8 cellular contexts compared by ENCODE assay signal in the genomic region with DNA sequence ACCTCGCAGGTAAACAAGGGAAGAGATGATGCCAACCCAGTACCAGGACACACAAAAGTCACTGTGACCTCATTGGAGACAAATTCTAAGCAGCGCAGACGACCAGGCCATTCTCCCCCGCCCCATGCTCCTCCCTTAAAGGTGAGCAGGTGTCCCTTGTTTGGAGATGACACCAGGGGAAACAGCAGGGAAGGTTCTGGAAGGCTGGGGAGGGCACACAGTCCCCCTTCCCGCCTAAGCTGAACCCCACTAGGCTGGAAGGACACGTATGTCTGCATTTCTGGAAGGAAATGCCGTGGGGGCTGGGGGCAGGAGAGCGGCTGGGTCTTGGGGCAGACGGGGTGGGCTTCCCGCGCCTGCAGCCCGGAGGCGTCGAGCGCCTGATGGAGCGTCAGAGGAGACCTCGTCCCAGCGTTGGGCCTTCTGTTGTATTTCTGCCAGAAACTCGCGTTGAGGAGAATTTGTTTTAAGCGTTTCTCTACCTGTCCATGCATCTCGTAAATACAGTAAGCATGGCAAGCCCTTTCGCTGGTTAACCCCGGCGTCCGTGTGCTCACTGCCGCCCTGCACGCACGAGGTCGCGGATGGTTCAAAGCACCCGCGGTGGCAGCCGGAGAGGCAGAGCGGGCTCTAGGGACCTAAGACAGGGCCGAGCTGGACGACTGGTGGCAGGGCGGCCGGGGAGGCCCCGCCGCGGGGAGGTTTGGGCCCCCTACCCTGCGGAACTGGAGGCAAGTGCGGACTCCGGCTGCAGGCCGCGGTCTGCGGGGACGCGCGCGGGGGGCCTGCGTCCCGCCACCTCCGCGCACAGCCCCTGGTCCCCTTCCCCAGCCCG. TPM values are rescaled to one million over a fixed set of nuclear protein-coding genes. Genes with fewer than 3 reads are reported as not detected.
DNase-seq lines count a peak whose midpoint lies in the region; ATAC-seq and TF ChIP-seq lines count a peak whose summit lies in the region.

No MANE protein-coding gene starts in this region.

- no peaks in the 10 kb centered on the region for H3K9me3 ChIP-seq in skeletal muscle tissue (ENCODE audit: control insufficient read depth in 3 of 3, low read length in 3 of 3)

- H3K9ac ChIP-seq in skeletal muscle tissue (ENCODE audit: low read depth in 1 of 3, low read length in 3 of 3), result peak overlapping the region in 1 of 3 donors; percentile 50

- no peaks in the 10 kb centered on the region for H3K36me3 ChIP-seq in skeletal muscle tissue (ENCODE audit: control insufficient read depth in 3 of 3, insufficient read depth in 3 of 3, low read length in 3 of 3)

- peaks cover 79 to 86% (median 82%) of the 10 kb centered on the region in 3 donors for H3K27me3 ChIP-seq in skeletal muscle tissue (ENCODE audit: control insufficient read depth in 3 of 3, insufficient read depth in 3 of 3, low read length in 3 of 3)

- ATAC-seq in HG02852 (IDR thresholded peaks at IDR 0.05; ENCODE audit: unreplicated experiment), result peak; percentile 10
- peak; percentile 3 for ATAC-seq in activated CD8-positive, alpha-beta T cell treated with anti-CD3 and anti-CD28 coated beads for 36 hours
- ATAC-seq in GM18502 (IDR thresholded peaks at IDR 0.05; ENCODE audit: poor library complexity, unreplicated experiment), result no peak
- no peak for ATAC-seq in HG03460 (IDR thresholded peaks at IDR 0.05; ENCODE audit: unreplicated experiment)

- POLR2A ChIA-PET in activated CD8-positive, alpha-beta T cell treated with anti-CD3 and anti-CD28 coated beads for 36 hours (lab: Charles Lee), result no interaction called here

- CTCF ChIA-PET in activated CD8-positive, alpha-beta T cell treated with anti-CD3 and anti-CD28 coated beads for 36 hours (lab: Charles Lee), result no interaction called here

- no peaks in the 10 kb centered on the region for H3K9me3 Mint-ChIP-seq in activated CD8-positive, alpha-beta T cell treated with anti-CD3 and anti-CD28 coated beads for 36 hours

- peaks cover 56% of the 10 kb centered on the region for H3K27me3 Mint-ChIP-seq in activated CD8-positive, alpha-beta T cell treated with anti-CD3 and anti-CD28 coated beads for 36 hours

- no peaks in the 10 kb centered on the region for H3K36me3 Mint-ChIP-seq in activated CD8-positive, alpha-beta T cell treated with anti-CD3 and anti-CD28 coated beads for 36 hours (ENCODE audit: low read depth)

- H3K27ac ChIP-seq in skeletal muscle tissue (ENCODE audit: low read depth, low read length), result no peak overlapping the region

- H3K4me3 Mint-ChIP-seq in activated CD8-positive, alpha-beta T cell treated with anti-CD3 and anti-CD28 coated beads for 36 hours, result peak overlapping the region; percentile 57

- H3K4me3 ChIP-seq in skeletal muscle tissue (ENCODE audit: low read length in 3 of 3), result peak overlapping the region; percentile 62 to 65 (median 64)

- TF ChIP-seq CTCF in activated CD8-positive, alpha-beta T cell treated with anti-CD3 and anti-CD28 coated beads for 36 hours (IDR thresholded peaks at IDR 0.05), result no peak

- H3K4me1 ChIP-seq in skeletal muscle tissue (ENCODE audit: control insufficient read depth in 3 of 3, insufficient read depth in 3 of 3, low read length in 3 of 3), result peaks cover 33 to 39% (median 33%) of the 10 kb centered on the region in 3 donors

- peaks cover 16% of the 10 kb centered on the region for H3K4me1 Mint-ChIP-seq in activated CD8-positive, alpha-beta T cell treated with anti-CD3 and anti-CD28 coated beads for 36 hours (ENCODE audit: low read depth)

- no peak overlapping the region for H3K27ac Mint-ChIP-seq in activated CD8-positive, alpha-beta T cell treated with anti-CD3 and anti-CD28 coated beads for 36 hours

- intact Hi-C loops in activated CD8-positive, alpha-beta T cell treated with anti-CD3 and anti-CD28 coated beads for 36 hours (cut with micrococcal nuclease), result no loop called here

- DNase-seq in EH (ENCODE audit: low read depth) (peak; percentile 12), hepatic stellate cell (ENCODE audit: low spot score) (peak; percentile 48), NCI-H2029 (lab: John Stamatoyannopoulos, UW) (no peak)
- DNase-seq in activated CD8-positive, alpha-beta T cell treated with anti-CD3 and anti-CD28 coated beads for 36 hours, result peak; percentile 29

RNA-seq across cellular contexts. Expression of gene LHX4, which starts 1.2 kb away (rescaled TPM):
- total RNA-seq in activated CD8-positive, alpha-beta T cell treated with anti-CD3 and anti-CD28 coated beads for 36 hours, result not detected
- not detected for total RNA-seq in skeletal muscle tissue

Comparison
In these comparisons a context has a peak if more than half of its experiments do, and no peak if none do; other contexts are left out.
1. ATAC-seq: peak in HG02852 (single experiment) and activated CD8-positive, alpha-beta T cell treated with anti-CD3 and anti-CD28 coated beads for 36 hours (single experiment); none in GM18502 (single experiment) and HG03460 (single experiment).